ENCODE assay signal across 10 cellular contexts in genomic region chr16:28572659-28573510, GRCh38. TPM values are rescaled to one million over a fixed set of nuclear protein-coding genes. Genes with fewer than 3 reads are reported as not detected.
DNase-seq lines count a peak whose midpoint lies in the region; ATAC-seq, FAIRE-seq and TF ChIP-seq lines count a peak whose summit lies in the region.
"Had no signal": no experiment of that assay in that cellular context is flagged by ENCODE, and none has a peak within 500 bp of the region (broad histone marks: within the 10 kb centered on the region; RNA-seq: fewer than 3 reads in every experiment).

No MANE protein-coding gene starts in this region.

- DNase-seq in CD1c-positive myeloid dendritic cell (ENCODE audit: extremely low spot score) (peak; percentile 52), astrocyte (ENCODE audit: low read depth) (no peak), iPS-NIHi11 (ENCODE audit: low spot score) (peak; percentile 62), progenitor cell of endocrine pancreas (ENCODE audit: low spot score, unreplicated experiment) (no peak), cerebellar nuclear complex (lab: John Stamatoyannopoulos, UW) (no peak), NCI-H526 treated with DMSO at 0.1 percent for 48 hours (lab: John Stamatoyannopoulos, UW) (no peak), PC-3 (no peak), prostate gland (ENCODE audit: low spot score) (no peak)
- DNase-seq: COR-L47 had no signal

- BruUV-seq in PC-3 (replicated peaks; lab: Mats Ljungman, UMichigan), result no TSS peak

- H3K4me1 Mint-ChIP-seq in astrocyte (ENCODE audit: low read depth, unreplicated experiment), result peaks cover 15% of the 10 kb centered on the region
- peaks cover 2% of the 10 kb centered on the region for H3K4me1 Mint-ChIP-seq in progenitor cell of endocrine pancreas (ENCODE audit: low read depth)

- TF ChIP-seq POLR2A in prostate gland (IDR thresholded peaks at IDR 0.05), result no peak

- peak overlapping the region; percentile 5 for H2AFZ ChIP-seq in astrocyte (ENCODE audit: low read depth, low read length)
- H2AFZ ChIP-seq in PC-3 (ENCODE audit: low read length), result no peak overlapping the region

- H3K27ac Mint-ChIP-seq in astrocyte (ENCODE audit: unreplicated experiment) (peak overlapping the region; percentile 70), progenitor cell of endocrine pancreas (peak overlapping the region; percentile 7)

- H3K9me2 ChIP-seq in PC-3 (replicated peaks; ENCODE audit: low read length), result no peaks in the 10 kb centered on the region

- 39% methylated on average over 16 of the region's 16 CpGs for WGBS in prostate gland

- H3K4me3 ChIP-seq in astrocyte (ENCODE audit: insufficient read depth, low read depth, low read length), result no peak overlapping the region
- no peak overlapping the region for H3K4me3 ChIP-seq in PC-3 (ENCODE audit: low read length)
- H3K4me3 ChIP-seq in prostate gland, result no peak overlapping the region

- intact Hi-C loops in PC-3 (cut with micrococcal nuclease) (no loop called here), prostate gland (cut with DNase I) (no loop called here)

- POLR2A ChIA-PET in PC-3 (lab: Charles Lee; ENCODE audit: unreplicated experiment), result no interaction called here

- H3K36me3 Mint-ChIP-seq in astrocyte (ENCODE audit: low read depth, unreplicated experiment) (peaks cover 3% of the 10 kb centered on the region), progenitor cell of endocrine pancreas (ENCODE audit: insufficient read depth) (peaks cover 7% of the 10 kb centered on the region)

- H3K9ac ChIP-seq in astrocyte (ENCODE audit: low read length) (no peak overlapping the region), PC-3 (ENCODE audit: low read length) (no peak overlapping the region)

- TF ChIP-seq CTCF in astrocyte (IDR thresholded peaks at IDR 0.05; ENCODE audit: insufficient read depth, low read depth, low read length), result no peak
- TF ChIP-seq CTCF in progenitor cell of endocrine pancreas (IDR thresholded peaks at IDR 0.05; ENCODE audit: unreplicated experiment), result no peak
- no peak for TF ChIP-seq CTCF in PC-3 (conservative IDR thresholded peaks at IDR 0.05; ENCODE audit: low read depth, low read length)
- TF ChIP-seq CTCF in prostate gland (IDR thresholded peaks at IDR 0.05), result no peak

- peaks cover 31% of the 10 kb centered on the region for H4K20me1 ChIP-seq in astrocyte (ENCODE audit: insufficient read depth, low read length)
- no peaks in the 10 kb centered on the region for H4K20me1 ChIP-seq in PC-3 (ENCODE audit: low read length)

- H3K27me3 Mint-ChIP-seq in astrocyte (ENCODE audit: low read depth, unreplicated experiment) (no peaks in the 10 kb centered on the region), progenitor cell of endocrine pancreas (no peaks in the 10 kb centered on the region)

- H3K4me2 ChIP-seq in astrocyte (ENCODE audit: low read length), result peak overlapping the region; percentile 28
- no peak overlapping the region for H3K4me2 ChIP-seq in PC-3 (ENCODE audit: low read length)

- H3K79me2 ChIP-seq in astrocyte (ENCODE audit: insufficient read depth, low read length), result peaks cover 2% of the 10 kb centered on the region
- H3K79me2 ChIP-seq in PC-3 (ENCODE audit: low read length), result no peaks in the 10 kb centered on the region

- ATAC-seq in PC-3, result no peak

- CTCF ChIA-PET in PC-3 (lab: Charles Lee), result no interaction called here

- H3K4me3 Mint-ChIP-seq in astrocyte (ENCODE audit: unreplicated experiment), result no peak overlapping the region
- H3K4me3 Mint-ChIP-seq in progenitor cell of endocrine pancreas (ENCODE audit: low read depth), result no peak overlapping the region

- FAIRE-seq in astrocyte (lab: Jason Lieb, UNC), result no peak

- H3K27me3 ChIP-seq in astrocyte (ENCODE audit: insufficient read depth, low read length) (no peaks in the 10 kb centered on the region), PC-3 (ENCODE audit: low read length) (no peaks in the 10 kb centered on the region), prostate gland (replicated peaks; ENCODE audit: insufficient read depth) (no peaks in the 10 kb centered on the region)

- H3K36me3 ChIP-seq in astrocyte (ENCODE audit: insufficient read depth, low read length) (no peaks in the 10 kb centered on the region), PC-3 (ENCODE audit: low read depth, low read length) (no peaks in the 10 kb centered on the region), prostate gland (no peaks in the 10 kb centered on the region)

- H3K9me3 ChIP-seq in astrocyte (ENCODE audit: insufficient read depth, low read depth, low read length), result no peaks in the 10 kb centered on the region
- H3K9me3 ChIP-seq in PC-3 (ENCODE audit: low read length), result no peaks in the 10 kb centered on the region
- H3K9me3 ChIP-seq in prostate gland, result no peaks in the 10 kb centered on the region

- H3K9me3 Mint-ChIP-seq in astrocyte (ENCODE audit: unreplicated experiment) (no peaks in the 10 kb centered on the region), progenitor cell of endocrine pancreas (ENCODE audit: low read depth) (no peaks in the 10 kb centered on the region)

- H3K4me1 ChIP-seq in astrocyte (ENCODE audit: insufficient read depth, low read length), result no peaks in the 10 kb centered on the region
- peaks cover 3% of the 10 kb centered on the region; the same call in 1 of the 2 replicates for H3K4me1 ChIP-seq in PC-3 (ENCODE audit: insufficient read depth, low read length)
- H3K4me1 ChIP-seq in prostate gland (replicated peaks), result no peaks in the 10 kb centered on the region

- H3F3A ChIP-seq in PC-3 (ENCODE audit: low read length, unreplicated experiment), result no peaks in the 10 kb centered on the region

- no peak overlapping the region for H3K27ac ChIP-seq in astrocyte (ENCODE audit: low read depth, low read length)
- no peak overlapping the region for H3K27ac ChIP-seq in PC-3 (ENCODE audit: low read length)
- no peak overlapping the region for H3K27ac ChIP-seq in prostate gland

RNA-seq across cellular contexts. Expression of gene SGF29, which starts 19.2 kb away (rescaled TPM):
- 10.6 and 12.1 TPM in 2 replicates for total RNA-seq in astrocyte
- total RNA-seq in progenitor cell of endocrine pancreas, result 34.7 and 37.6 TPM in 2 replicates
- 22.3 and 25.9 TPM in 2 replicates for total RNA-seq in PC-3 (2014; rRNA removed)
- total RNA-seq in prostate gland, result 10 to 100 TPM; 32.2 to 59.7 TPM

RNA-seq across cellular contexts. Expression of gene SULT1A2, which starts 24.0 kb away (rescaled TPM):
- not detected in 2 replicates for total RNA-seq in astrocyte
- total RNA-seq in progenitor cell of endocrine pancreas, result 3.2 and 3.9 TPM in 2 replicates
- total RNA-seq in PC-3 (2014; rRNA removed), result 0.17 TPM in 1 of 2 replicates, not detected in the other
- total RNA-seq in prostate gland, result 1 to 10 TPM in 1 of 2 donors, under 1 TPM in 1; 0.96 to 3.1 TPM
- total RNA-seq: glomerular endothelial cell had no signal

RNA-seq across cellular contexts. Expression of gene NUPR1, which starts 34.1 kb away (rescaled TPM):
- total RNA-seq in astrocyte (3.8 and 9.5 TPM in 2 replicates), progenitor cell of endocrine pancreas (not detected in 2 replicates), PC-3 (2014; rRNA removed) (9.2 and 16.5 TPM in 2 replicates), prostate gland (100 to 1,000 TPM in 1 of 2 donors, 10 to 100 TPM in 1; 79.6 to 107 TPM)

RNA-seq across cellular contexts. Expression of gene SULT1A1, which starts 37.0 kb away (rescaled TPM):
- total RNA-seq in astrocyte (0.41 and 0.53 TPM in 2 replicates), progenitor cell of endocrine pancreas (19.8 and 20.9 TPM in 2 replicates), PC-3 (2014; rRNA removed) (2.9 and 4.7 TPM in 2 replicates), prostate gland (10 to 100 TPM; 17.6 to 21.5 TPM)

Comparison
In these comparisons a context has a peak if more than half of its experiments do, and no peak if none do; other contexts are left out.
1. DNase-seq: peak in CD1c-positive myeloid dendritic cell (single experiment) and iPS-NIHi11 (single experiment); none in astrocyte (single experiment), progenitor cell of endocrine pancreas (single experiment), cerebellar nuclear complex (0 of 2), NCI-H526 treated with DMSO at 0.1 percent for 48 hours (single experiment), PC-3 (single experiment) and prostate gland (single experiment).